In genomic region chr16:13919330-13919682, GRCh38 we compare ENCODE assay signal across 1 cellular context.
TF ChIP-seq lines count a peak whose summit lies in the region.

No MANE protein-coding gene starts in this region.

TF ChIP-seq in K562, 482 proteins besides CTCF, POLR2A, EP300 and RAD21 (continued from another document):
- peak in 1 of 2 experiments; percentile 30 for TF ChIP-seq AFF1 (IDR thresholded peaks at IDR 0.05; ENCODE audit: low read depth in 1 of 2, partially characterized antibody in 2 of 2)
- TF ChIP-seq BRF1 (IDR thresholded peaks at IDR 0.05; ENCODE audit: borderline replicate concordance, extremely low read depth, insufficient read length), result no peak
- TF ChIP-seq DNMT1 (IDR thresholded peaks at IDR 0.05), result peak; percentile 72; the same call in 1 of the 2 replicates
- peak; percentile 75; the same call in 1 of the 2 replicates for TF ChIP-seq NBN (IDR thresholded peaks at IDR 0.05; ENCODE audit: low read depth)
- no peak for TF ChIP-seq PKNOX1 (IDR thresholded peaks at IDR 0.05)
- no peak for TF ChIP-seq HINFP (tag; conservative IDR thresholded peaks at IDR 0.05; ENCODE audit: low read depth)
- no peak for TF ChIP-seq ZNF280B (CRISPR knock-in tag; IDR thresholded peaks at IDR 0.05)
- TF ChIP-seq MBD2 (IDR thresholded peaks at IDR 0.05; ENCODE audit: borderline replicate concordance, low read depth), result 0 out of 2 replicates have a peak, but pooled peaks have one; percentile 1
- TF ChIP-seq ATF4 (CRISPR knock-in tag; IDR thresholded peaks at IDR 0.05), result no peak
- TF ChIP-seq PHB2 (IDR thresholded peaks at IDR 0.05; ENCODE audit: low read depth), result no peak
- TF ChIP-seq ZBED1 (IDR thresholded peaks at IDR 0.05), result no peak
- TF ChIP-seq THRB (CRISPR knock-in tag; conservative IDR thresholded peaks at IDR 0.05), result no peak
- peak; percentile 24; the same call in 1 of the 2 replicates for TF ChIP-seq MTA3 (IDR thresholded peaks at IDR 0.05; ENCODE audit: borderline replicate concordance)
- no peak for TF ChIP-seq SMARCC2 (IDR thresholded peaks at IDR 0.05; ENCODE audit: low read depth)
- no peak for TF ChIP-seq ZBTB49 (CRISPR knock-in tag; IDR thresholded peaks at IDR 0.05; ENCODE audit: borderline replicate concordance)
- TF ChIP-seq RBM34 (IDR thresholded peaks at IDR 0.05; ENCODE audit: borderline replicate concordance, insufficient read depth, low read length), result no peak
- TF ChIP-seq PATZ1 (CRISPR knock-in tag; IDR thresholded peaks at IDR 0.05; ENCODE audit: borderline replicate concordance), result no peak
- TF ChIP-seq MBD1 (CRISPR knock-in tag; IDR thresholded peaks at IDR 0.05), result no peak
- no peak for TF ChIP-seq MNT (conservative IDR thresholded peaks at IDR 0.05)
- no peak for TF ChIP-seq MYNN (IDR thresholded peaks at IDR 0.05)
- TF ChIP-seq MYNN (CRISPR knock-in tag; IDR thresholded peaks at IDR 0.05), result no peak
- no peak for TF ChIP-seq IRF9 (tag; IDR thresholded peaks at IDR 0.05)
TF ChIP-seq in K562: peak in this region for 27.
